Comparison of ENCODE assay signal across 13 cellular contexts in genomic region chr9:127535834-127536233, GRCh38.
DNase-seq lines count a peak whose midpoint lies in the region; ATAC-seq and TF ChIP-seq lines count a peak whose summit lies in the region.
"Had no signal": no experiment of that assay in that cellular context is flagged by ENCODE, and none has a peak within 500 bp of the region (broad histone marks: within the 10 kb centered on the region; RNA-seq: fewer than 3 reads in every experiment).

No MANE protein-coding gene starts in this region.

- H3K9me3 ChIP-seq in adrenal gland (replicated peaks in 1 of 3) (no peaks in the 10 kb centered on the region), sigmoid colon (no peaks in the 10 kb centered on the region)

- TF ChIP-seq POLR2A in adrenal gland (IDR thresholded peaks at IDR 0.05) (no peak), sigmoid colon (IDR thresholded peaks at IDR 0.05) (no peak)

- intact Hi-C loops in adrenal gland (cut with DNase I): no loop called here
- intact Hi-C loops in sigmoid colon (cut with DNase I): loop anchor here (2.0 to 5.0 kb wide), 2 partner anchors 31 to 41 kb away; no protein-coding TSS in a partner anchor

- H3K27ac ChIP-seq in adrenal gland (peak overlapping the region in 4 of 5 donors; percentile 28 to 89 (median 61)), sigmoid colon (peak overlapping the region; percentile 59 to 92 (median 85))

- ATAC-seq in GM19351 (IDR thresholded peaks at IDR 0.05; ENCODE audit: unreplicated experiment) (no peak), left lobe of liver (no peak)

- H3K36me3 ChIP-seq in adrenal gland (replicated peaks in 1 of 2) (peaks cover 0 to 9% of the 10 kb centered on the region in 2 donors), sigmoid colon (peaks cover 0 to 10% (median 5%) of the 10 kb centered on the region in 4 donors)

- H3K4me3 ChIP-seq in adrenal gland (no peak overlapping the region), fibroblast of pulmonary artery (replicated peaks; ENCODE audit: low read depth, low read length) (no peak overlapping the region), sigmoid colon (no peak overlapping the region)

- no peak for TF ChIP-seq CTCF in adrenal gland (IDR thresholded peaks at IDR 0.05)
- no peak for TF ChIP-seq CTCF in fibroblast of pulmonary artery (IDR thresholded peaks at IDR 0.05; ENCODE audit: low read length, missing control alignments)
- no peak for TF ChIP-seq CTCF in sigmoid colon (IDR thresholded peaks at IDR 0.05)

- WGBS in adrenal gland, 4 donors: 68 to 73% (median 70%) methylated on average over 14 of the region's 14 CpGs
- WGBS in sigmoid colon, 2 donors: 71 to 79% methylated on average over 14 of the region's 14 CpGs

- TF ChIP-seq EP300 in sigmoid colon (IDR thresholded peaks at IDR 0.05): no peak

- peak; percentile 81 for DNase-seq in AG20443 (ENCODE audit: low spot score)
- DNase-seq in adrenal gland: no peak
- peak; percentile 42 for DNase-seq in fibroblast of pulmonary artery (ENCODE audit: low read depth)
- DNase-seq in sigmoid colon: no peak
- DNase-seq in C1 segment of cervical spinal cord (lab: John Stamatoyannopoulos, UW): no peak
- no peak for DNase-seq in hypothalamus (lab: John Stamatoyannopoulos, UW)
- DNase-seq in left lobe of liver (ENCODE audit: low spot score): no peak
- DNase-seq: activated CD4-positive, alpha-beta T cell treated with anti-CD3 and anti-CD28 coated beads, Interleukin-2, amount 50 U/mL, for 4 hours; activated naive CD4-positive, alpha-beta T cell treated with anti-CD3 and anti-CD28 coated beads for 36 hours; GDM1; NCI-H1092 treated with DMSO at 0.1 percent for 48 hours; NCI-H526 treated with DMSO at 0.1 percent for 48 hours had no signal

- H3K4me1 ChIP-seq in adrenal gland (replicated peaks in 1 of 2) (peaks cover 27 to 54% of the 10 kb centered on the region in 2 donors), sigmoid colon (peaks cover 0 to 70% (median 63%) of the 10 kb centered on the region in 4 donors)

- H3K27me3 ChIP-seq in adrenal gland: no peaks in the 10 kb centered on the region
- H3K27me3 ChIP-seq in sigmoid colon: no peaks in the 10 kb centered on the region

Comparison
In these comparisons a context has a peak if more than half of its experiments do, and no peak if none do; other contexts are left out.
1. DNase-seq: peak in AG20443 (single experiment) and fibroblast of pulmonary artery (single experiment); none in adrenal gland (0 of 7), sigmoid colon (single experiment), C1 segment of cervical spinal cord (0 of 14), hypothalamus (0 of 51) and left lobe of liver (single experiment).